Comparison of ENCODE assay signal across 23 cellular contexts in the genomic region with DNA sequence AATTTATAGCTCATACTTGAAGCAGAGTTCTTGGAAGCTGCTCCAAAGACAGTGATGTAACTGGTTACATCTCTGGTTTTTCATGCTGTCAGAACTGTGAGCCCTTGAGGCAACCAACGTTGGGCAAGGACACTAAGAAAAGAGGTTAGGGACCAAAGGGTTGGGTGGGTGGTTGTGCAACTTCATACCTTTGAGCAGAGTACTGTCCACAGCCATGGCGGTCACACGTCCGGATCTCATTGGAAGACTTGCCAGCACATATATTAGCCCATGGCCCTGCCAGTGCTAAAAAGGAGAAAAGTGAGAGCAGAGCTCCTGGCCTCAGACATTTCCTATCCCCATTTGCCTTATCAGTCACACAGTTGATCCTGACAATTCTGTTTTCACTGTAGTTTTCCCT. TPM values are rescaled to one million over a fixed set of nuclear protein-coding genes. Genes with fewer than 3 reads are reported as not detected.
DNase-seq lines count a peak whose midpoint lies in the region; ATAC-seq and TF ChIP-seq lines count a peak whose summit lies in the region.
"Had no signal": no experiment of that assay in that cellular context is flagged by ENCODE, and none has a peak within 500 bp of the region (broad histone marks: within the 10 kb centered on the region; RNA-seq: fewer than 3 reads in every experiment).

No MANE protein-coding gene starts in this region.

- TF ChIP-seq RAD21 in liver (IDR thresholded peaks at IDR 0.05): peak in 1 of 2 donors; percentile 11

- CTCF ChIA-PET in activated naive CD4-positive, alpha-beta T cell treated with anti-CD3 and anti-CD28 coated beads, Interleukin-2, amount 10 ng/mL, durations not matched to agents 7 days and 5 days (lab: Charles Lee): interaction anchor here (1.5 kb wide), 1 partner anchor 7 kb away, joined by 3 read pairs; no protein-coding TSS in a partner anchor
- CTCF ChIA-PET in activated naive CD4-positive, alpha-beta T cell treated with anti-CD3 and anti-CD28 coated beads for 36 hours (lab: Charles Lee): no interaction called here
- CTCF ChIA-PET in activated CD4-positive, alpha-beta T cell treated with anti-CD3 and anti-CD28 coated beads for 36 hours (lab: Charles Lee): no interaction called here

- no peak for DNase-seq in activated naive CD4-positive, alpha-beta T cell treated with anti-CD3 and anti-CD28 coated beads, Interleukin-2, amount 10 ng/mL, durations not matched to agents 7 days and 5 days
- DNase-seq in activated naive CD4-positive, alpha-beta T cell treated with anti-CD3 and anti-CD28 coated beads for 36 hours: no peak
- DNase-seq in fibroblast of peridontal ligament (ENCODE audit: extremely low read depth) (peak; percentile 18), posterior vena cava (ENCODE audit: low spot score) (peak; percentile 47), medulla oblongata (ENCODE audit: extremely low spot score) (no peak)
- DNase-seq in activated CD4-positive, alpha-beta T cell treated with anti-CD3 and anti-CD28 coated beads for 36 hours: no peak
- DNase-seq: 8988T; C1 segment of cervical spinal cord; Calu3; CD4-positive, alpha-beta memory T cell; COR-L47; DMS53; DMS79 treated with DMSO at 0.1 percent for 48 hours; GF-D8; GOT3; HFFc6 had no signal

- no peaks in the 10 kb centered on the region for H3K27me3 ChIP-seq in liver (ENCODE audit: control insufficient read depth in 4 of 4, insufficient read depth in 4 of 4, low read length in 3 of 4)

- no peaks in the 10 kb centered on the region for H3K9me3 ChIP-seq in liver (ENCODE audit: control insufficient read depth in 4 of 4, low read length in 3 of 4)
- H3K9me3 ChIP-seq: HAP-1 had no signal

- H3K9me3 Mint-ChIP-seq in activated naive CD4-positive, alpha-beta T cell treated with anti-CD3 and anti-CD28 coated beads, Interleukin-2, amount 10 ng/mL, durations not matched to agents 7 days and 5 days: no peaks in the 10 kb centered on the region
- no peaks in the 10 kb centered on the region for H3K9me3 Mint-ChIP-seq in activated naive CD4-positive, alpha-beta T cell treated with anti-CD3 and anti-CD28 coated beads for 36 hours
- H3K9me3 Mint-ChIP-seq in activated CD4-positive, alpha-beta T cell treated with anti-CD3 and anti-CD28 coated beads for 36 hours (ENCODE audit: low read depth): no peaks in the 10 kb centered on the region
- H3K9me3 Mint-ChIP-seq: CD4-positive, alpha-beta memory T cell; HFFc6 had no signal

- peak overlapping the region; percentile 11 for H3K27ac Mint-ChIP-seq in activated naive CD4-positive, alpha-beta T cell treated with anti-CD3 and anti-CD28 coated beads, Interleukin-2, amount 10 ng/mL, durations not matched to agents 7 days and 5 days
- H3K27ac Mint-ChIP-seq in activated naive CD4-positive, alpha-beta T cell treated with anti-CD3 and anti-CD28 coated beads for 36 hours: no peak overlapping the region
- no peak overlapping the region for H3K27ac Mint-ChIP-seq in activated CD4-positive, alpha-beta T cell treated with anti-CD3 and anti-CD28 coated beads for 36 hours
- H3K27ac Mint-ChIP-seq: HFFc6 had no signal

- WGBS in liver: 31% methylated on average over 4 of the region's 4 CpGs

- peak overlapping the region; percentile 81 to 88 for H3K27ac ChIP-seq in liver (ENCODE audit: low read depth in 1 of 2, low read length in 2 of 2)

- H3K4me3 ChIP-seq in liver (ENCODE audit: low read depth in 1 of 3, low read length in 3 of 3): peak overlapping the region in 2 of 3 donors; percentile 48 to 72
- H3K4me3 ChIP-seq: HAP-1 had no signal

- H3K4me1 Mint-ChIP-seq in activated naive CD4-positive, alpha-beta T cell treated with anti-CD3 and anti-CD28 coated beads, Interleukin-2, amount 10 ng/mL, durations not matched to agents 7 days and 5 days: no peaks in the 10 kb centered on the region
- H3K4me1 Mint-ChIP-seq in activated naive CD4-positive, alpha-beta T cell treated with anti-CD3 and anti-CD28 coated beads for 36 hours (ENCODE audit: low read depth): no peaks in the 10 kb centered on the region
- no peaks in the 10 kb centered on the region for H3K4me1 Mint-ChIP-seq in activated CD4-positive, alpha-beta T cell treated with anti-CD3 and anti-CD28 coated beads for 36 hours
- H3K4me1 Mint-ChIP-seq: CD4-positive, alpha-beta memory T cell had no signal

- no peaks in the 10 kb centered on the region for H3K27me3 Mint-ChIP-seq in activated naive CD4-positive, alpha-beta T cell treated with anti-CD3 and anti-CD28 coated beads, Interleukin-2, amount 10 ng/mL, durations not matched to agents 7 days and 5 days
- peaks cover 8% of the 10 kb centered on the region for H3K27me3 Mint-ChIP-seq in activated naive CD4-positive, alpha-beta T cell treated with anti-CD3 and anti-CD28 coated beads for 36 hours (ENCODE audit: low read depth)
- peaks cover 16% of the 10 kb centered on the region for H3K27me3 Mint-ChIP-seq in activated CD4-positive, alpha-beta T cell treated with anti-CD3 and anti-CD28 coated beads for 36 hours

- H3K4me1 ChIP-seq in liver (ENCODE audit: control insufficient read depth in 4 of 4, insufficient read depth in 4 of 4, low read length in 3 of 4): peaks cover 0 to 31% (median 13%) of the 10 kb centered on the region in 4 donors
- H3K4me1 ChIP-seq: HAP-1 had no signal

- POLR2A ChIA-PET in activated CD4-positive, alpha-beta T cell treated with anti-CD3 and anti-CD28 coated beads for 36 hours (lab: Charles Lee): no interaction called here

- ATAC-seq in HG03342 (IDR thresholded peaks at IDR 0.05; ENCODE audit: unreplicated experiment): no peak
- no peak for ATAC-seq in activated CD4-positive, alpha-beta T cell treated with anti-CD3 and anti-CD28 coated beads for 36 hours

- H3K9ac ChIP-seq in liver (ENCODE audit: low read depth in 1 of 2, low read length in 2 of 2): peak overlapping the region in 1 of 2 donors; percentile 84

- TF ChIP-seq CTCF in liver (IDR thresholded peaks at IDR 0.05; ENCODE audit: low read depth, low read length, missing input control): no peak

- H3K36me3 Mint-ChIP-seq in activated naive CD4-positive, alpha-beta T cell treated with anti-CD3 and anti-CD28 coated beads, Interleukin-2, amount 10 ng/mL, durations not matched to agents 7 days and 5 days: no peaks in the 10 kb centered on the region
- H3K36me3 Mint-ChIP-seq in activated naive CD4-positive, alpha-beta T cell treated with anti-CD3 and anti-CD28 coated beads for 36 hours (ENCODE audit: low read depth): no peaks in the 10 kb centered on the region
- H3K36me3 Mint-ChIP-seq in activated CD4-positive, alpha-beta T cell treated with anti-CD3 and anti-CD28 coated beads for 36 hours (ENCODE audit: low read depth): no peaks in the 10 kb centered on the region
- H3K36me3 Mint-ChIP-seq: CD4-positive, alpha-beta memory T cell had no signal

- intact Hi-C loops in activated naive CD4-positive, alpha-beta T cell treated with anti-CD3 and anti-CD28 coated beads for 36 hours (cut with micrococcal nuclease): no loop called here
- intact Hi-C loops in posterior vena cava (cut with DNase I): no loop called here
- intact Hi-C loops in activated CD4-positive, alpha-beta T cell treated with anti-CD3 and anti-CD28 coated beads for 36 hours (cut with DNase I, micrococcal nuclease): no loop called here

- peaks cover 0 to 28% (median 16%) of the 10 kb centered on the region in 4 donors for H3K36me3 ChIP-seq in liver (ENCODE audit: control insufficient read depth in 4 of 4, insufficient read depth in 3 of 4, low read depth in 1 of 4, low read length in 3 of 4)
- H3K36me3 ChIP-seq: HAP-1 had no signal

- no peak overlapping the region for H3K4me3 Mint-ChIP-seq in activated naive CD4-positive, alpha-beta T cell treated with anti-CD3 and anti-CD28 coated beads, Interleukin-2, amount 10 ng/mL, durations not matched to agents 7 days and 5 days
- H3K4me3 Mint-ChIP-seq in activated naive CD4-positive, alpha-beta T cell treated with anti-CD3 and anti-CD28 coated beads for 36 hours: no peak overlapping the region
- H3K4me3 Mint-ChIP-seq in activated CD4-positive, alpha-beta T cell treated with anti-CD3 and anti-CD28 coated beads for 36 hours: no peak overlapping the region
- H3K4me3 Mint-ChIP-seq: CD4-positive, alpha-beta memory T cell; HFFc6 had no signal

TF ChIP-seq in liver, 16 proteins besides CTCF, POLR2A, EP300 and RAD21 (continues in another document):
- TF ChIP-seq, protein P1, sequence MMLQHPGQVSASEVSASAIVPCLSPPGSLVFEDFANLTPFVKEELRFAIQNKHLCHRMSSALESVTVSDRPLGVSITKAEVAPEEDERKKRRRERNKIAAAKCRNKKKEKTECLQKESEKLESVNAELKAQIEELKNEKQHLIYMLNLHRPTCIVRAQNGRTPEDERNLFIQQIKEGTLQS (IDR thresholded peaks at IDR 0.05): no peak
- TF ChIP-seq, protein P2, sequence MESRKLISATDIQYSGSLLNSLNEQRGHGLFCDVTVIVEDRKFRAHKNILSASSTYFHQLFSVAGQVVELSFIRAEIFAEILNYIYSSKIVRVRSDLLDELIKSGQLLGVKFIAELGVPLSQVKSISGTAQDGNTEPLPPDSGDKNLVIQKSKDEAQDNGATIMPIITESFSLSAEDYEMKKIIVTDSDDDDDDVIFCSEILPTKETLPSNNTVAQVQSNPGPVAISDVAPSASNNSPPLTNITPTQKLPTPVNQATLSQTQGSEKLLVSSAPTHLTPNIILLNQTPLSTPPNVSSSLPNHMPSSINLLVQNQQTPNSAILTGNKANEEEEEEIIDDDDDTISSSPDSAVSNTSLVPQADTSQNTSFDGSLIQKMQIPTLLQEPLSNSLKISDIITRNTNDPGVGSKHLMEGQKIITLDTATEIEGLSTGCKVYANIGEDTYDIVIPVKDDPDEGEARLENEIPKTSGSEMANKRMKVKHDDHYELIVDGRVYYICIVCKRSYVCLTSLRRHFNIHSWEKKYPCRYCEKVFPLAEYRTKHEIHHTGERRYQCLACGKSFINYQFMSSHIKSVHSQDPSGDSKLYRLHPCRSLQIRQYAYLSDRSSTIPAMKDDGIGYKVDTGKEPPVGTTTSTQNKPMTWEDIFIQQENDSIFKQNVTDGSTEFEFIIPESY (IDR thresholded peaks at IDR 0.05): no peak
- TF ChIP-seq NR2F2 (IDR thresholded peaks at IDR 0.05) (no peak), EGR1 (IDR thresholded peaks at IDR 0.05; ENCODE audit: low read depth in 2 of 2) (no peak), SP1 (IDR thresholded peaks at IDR 0.05) (peak; percentile 50)

RNA-seq across cellular contexts. Expression of a gene that starts 2.1 kb away (rescaled TPM):
- not detected for total RNA-seq in activated naive CD4-positive, alpha-beta T cell treated with anti-CD3 and anti-CD28 coated beads for 36 hours
- total RNA-seq in liver (10 to 100 TPM; 72.0 to 93.8 TPM), posterior vena cava (not detected)
- polyA plus RNA-seq in liver: 10 to 100 TPM; 27.4 to 90.2 TPM
- not detected for total RNA-seq in activated CD4-positive, alpha-beta T cell treated with anti-CD3 and anti-CD28 coated beads for 36 hours
- total RNA-seq: A673; Calu3; CD4-positive, alpha-beta memory T cell; Daoy; G401; HFFc6 had no signal
- polyA plus RNA-seq: BJ; CD4-positive, alpha-beta memory T cell had no signal

RNA-seq across cellular contexts. Expression of a gene that starts 57.0 kb away (rescaled TPM):
- not detected for total RNA-seq in activated naive CD4-positive, alpha-beta T cell treated with anti-CD3 and anti-CD28 coated beads for 36 hours
- total RNA-seq in liver: not detected
- not detected for polyA plus RNA-seq in liver
- total RNA-seq in posterior vena cava: not detected
- total RNA-seq in activated CD4-positive, alpha-beta T cell treated with anti-CD3 and anti-CD28 coated beads for 36 hours: 10 to 100 TPM; 47.9 to 48.1 TPM
- total RNA-seq: A673; Calu3; CD4-positive, alpha-beta memory T cell; Daoy; G401; HFFc6 had no signal
- polyA plus RNA-seq: BJ; CD4-positive, alpha-beta memory T cell had no signal

Comparison
In these comparisons a context has a peak if more than half of its experiments do, and no peak if none do; other contexts are left out.
1. DNase-seq: peak in fibroblast of peridontal ligament (single experiment) and posterior vena cava (single experiment); none in activated naive CD4-positive, alpha-beta T cell treated with anti-CD3 and anti-CD28 coated beads, Interleukin-2, amount 10 ng/mL, durations not matched to agents 7 days and 5 days (single experiment), activated naive CD4-positive, alpha-beta T cell treated with anti-CD3 and anti-CD28 coated beads for 36 hours (single experiment), medulla oblongata (single experiment) and activated CD4-positive, alpha-beta T cell treated with anti-CD3 and anti-CD28 coated beads for 36 hours (single experiment).
2. RNA of a gene that starts 2.1 kb away (total RNA-seq): 72.0 to 93.8 TPM in liver; not detected in activated naive CD4-positive, alpha-beta T cell treated with anti-CD3 and anti-CD28 coated beads for 36 hours, not detected in posterior vena cava and not detected in activated CD4-positive, alpha-beta T cell treated with anti-CD3 and anti-CD28 coated beads for 36 hours; every median in the first group is over 10 times any median in the second.
3. RNA of a gene that starts 57.0 kb away (total RNA-seq): 47.9 to 48.1 TPM in activated CD4-positive, alpha-beta T cell treated with anti-CD3 and anti-CD28 coated beads for 36 hours; not detected in activated naive CD4-positive, alpha-beta T cell treated with anti-CD3 and anti-CD28 coated beads for 36 hours, not detected in liver and not detected in posterior vena cava; every median in the first group is over 10 times any median in the second.